Comparison of ENCODE assay signal across 8 cellular contexts in the genomic region with DNA sequence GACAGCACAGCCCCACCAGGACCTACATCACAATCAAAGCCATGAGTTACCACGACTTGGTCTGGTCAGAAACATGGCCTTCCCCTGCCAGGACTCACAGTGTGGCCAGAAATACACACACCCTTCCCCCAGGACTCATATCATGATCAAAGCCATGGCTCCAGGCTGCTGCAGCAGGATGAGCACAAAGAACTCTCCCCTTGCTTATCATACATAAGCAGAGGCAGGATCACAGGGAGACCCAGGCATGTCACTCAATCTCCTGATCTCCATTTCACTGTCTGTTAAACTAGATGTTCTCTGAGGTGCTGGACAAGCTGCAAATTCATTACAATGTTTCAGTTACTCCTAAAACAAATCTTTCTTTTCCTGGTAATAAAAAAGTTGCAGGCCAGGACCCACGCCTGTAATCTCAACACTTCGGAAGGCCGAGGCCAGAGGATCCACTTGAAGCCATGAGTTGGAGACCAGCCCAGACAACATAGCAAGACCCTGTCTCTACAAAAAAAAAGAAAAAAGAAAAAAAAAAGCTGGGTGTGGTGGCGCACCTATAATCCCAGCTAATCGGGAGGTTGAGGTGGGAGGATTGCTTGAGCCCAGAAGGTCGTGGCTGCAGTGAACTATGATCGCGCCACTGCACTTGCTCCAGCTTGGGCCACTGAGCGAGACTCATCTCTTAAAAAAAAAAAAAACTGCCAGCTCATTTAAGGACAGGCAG. TPM values are rescaled to one million over a fixed set of nuclear protein-coding genes. Genes with fewer than 3 reads are reported as not detected.
A peak's percentile ranks its signal among the peaks of the same experiment; 100 is the strongest.
DNase-seq lines count a peak whose midpoint lies in the region; ATAC-seq lines count a peak whose summit lies in the region.

No MANE protein-coding gene starts in this region.

- no peak for DNase-seq in CD8-positive, alpha-beta memory T cell
- no peak for DNase-seq in activated naive CD8-positive, alpha-beta T cell treated with anti-CD3 and anti-CD28 coated beads for 36 hours
- no peak for DNase-seq in natural killer cell treated with Interleukin-12 subunit alpha and Interleukin-12 subunit beta and Interleukin-15 and Interleukin-18, amount 100 ng/mL, for 72 hours (ENCODE audit: low spot score)

- H3K36me3 Mint-ChIP-seq in CD8-positive, alpha-beta memory T cell, result no peaks in the 10 kb centered on the region
- H3K36me3 Mint-ChIP-seq in activated naive CD8-positive, alpha-beta T cell treated with anti-CD3 and anti-CD28 coated beads for 36 hours, result peaks cover 6% of the 10 kb centered on the region
- H3K36me3 Mint-ChIP-seq in natural killer cell treated with Interleukin-12 subunit alpha and Interleukin-12 subunit beta and Interleukin-15 and Interleukin-18, amount 100 ng/mL, for 72 hours, result no peaks in the 10 kb centered on the region

- peak overlapping the region; percentile 51 for H3K27ac ChIP-seq in CD8-positive, alpha-beta memory T cell (ENCODE audit: low read depth, low read length)
- no peak overlapping the region for H3K27ac ChIP-seq in HUES48 (ENCODE audit: low read depth, low read length)

- no peak overlapping the region for H3K9ac ChIP-seq in HUES48 (ENCODE audit: low read depth, low read length)

- peak overlapping the region; percentile 29 to 80 (median 58) for H3K4me3 Mint-ChIP-seq in CD8-positive, alpha-beta memory T cell
- peak overlapping the region; percentile 85 for H3K4me3 Mint-ChIP-seq in activated naive CD8-positive, alpha-beta T cell treated with anti-CD3 and anti-CD28 coated beads for 36 hours
- peak overlapping the region; percentile 88 for H3K4me3 Mint-ChIP-seq in natural killer cell treated with Interleukin-12 subunit alpha and Interleukin-12 subunit beta and Interleukin-15 and Interleukin-18, amount 100 ng/mL, for 72 hours

- no peaks in the 10 kb centered on the region for H3K9me3 Mint-ChIP-seq in CD8-positive, alpha-beta memory T cell
- H3K9me3 Mint-ChIP-seq in activated naive CD8-positive, alpha-beta T cell treated with anti-CD3 and anti-CD28 coated beads for 36 hours, result no peaks in the 10 kb centered on the region
- no peaks in the 10 kb centered on the region for H3K9me3 Mint-ChIP-seq in natural killer cell treated with Interleukin-12 subunit alpha and Interleukin-12 subunit beta and Interleukin-15 and Interleukin-18, amount 100 ng/mL, for 72 hours

- POLR2A ChIA-PET in CD8-positive, alpha-beta memory T cell (lab: Charles Lee), result interaction anchor here (1.3 kb wide), 1 partner anchor 255 kb away, joined by 5 read pairs; no protein-coding TSS in a partner anchor

- no peak overlapping the region for H3K4me3 ChIP-seq in CD8-positive, alpha-beta memory T cell (ENCODE audit: low read length)
- peak overlapping the region; percentile 72 for H3K4me3 ChIP-seq in HUES48 (ENCODE audit: low read depth, low read length)

- peaks cover 0 to 2% of the 10 kb centered on the region in 2 donors for H3K27me3 Mint-ChIP-seq in CD8-positive, alpha-beta memory T cell
- H3K27me3 Mint-ChIP-seq in activated naive CD8-positive, alpha-beta T cell treated with anti-CD3 and anti-CD28 coated beads for 36 hours, result no peaks in the 10 kb centered on the region
- no peaks in the 10 kb centered on the region for H3K27me3 Mint-ChIP-seq in natural killer cell treated with Interleukin-12 subunit alpha and Interleukin-12 subunit beta and Interleukin-15 and Interleukin-18, amount 100 ng/mL, for 72 hours

- H3K9me3 ChIP-seq in CD8-positive, alpha-beta memory T cell (ENCODE audit: low read length), result no peaks in the 10 kb centered on the region
- no peaks in the 10 kb centered on the region for H3K9me3 ChIP-seq in HUES48 (ENCODE audit: control insufficient read depth, insufficient read depth, low read length)

- no peaks in the 10 kb centered on the region for H3K27me3 ChIP-seq in CD8-positive, alpha-beta memory T cell (ENCODE audit: insufficient read depth, low read length, poor library complexity, severe bottlenecking)
- H3K27me3 ChIP-seq in HUES48 (ENCODE audit: control insufficient read depth, insufficient read depth, low read length), result no peaks in the 10 kb centered on the region

- peaks cover 9 to 18% (median 13%) of the 10 kb centered on the region in 3 donors for H3K4me1 Mint-ChIP-seq in CD8-positive, alpha-beta memory T cell
- peaks cover 18% of the 10 kb centered on the region for H3K4me1 Mint-ChIP-seq in activated naive CD8-positive, alpha-beta T cell treated with anti-CD3 and anti-CD28 coated beads for 36 hours
- peaks cover 13 to 33% of the 10 kb centered on the region in 2 donors for H3K4me1 Mint-ChIP-seq in natural killer cell treated with Interleukin-12 subunit alpha and Interleukin-12 subunit beta and Interleukin-15 and Interleukin-18, amount 100 ng/mL, for 72 hours (ENCODE audit: low read depth in 2 of 2)

- peak overlapping the region in 1 of 8 donors; percentile 47 for H3K27ac Mint-ChIP-seq in CD8-positive, alpha-beta memory T cell
- no peak overlapping the region for H3K27ac Mint-ChIP-seq in activated naive CD8-positive, alpha-beta T cell treated with anti-CD3 and anti-CD28 coated beads for 36 hours
- peak overlapping the region in 1 of 2 donors; percentile 26 for H3K27ac Mint-ChIP-seq in natural killer cell treated with Interleukin-12 subunit alpha and Interleukin-12 subunit beta and Interleukin-15 and Interleukin-18, amount 100 ng/mL, for 72 hours

- no peaks in the 10 kb centered on the region for H3K36me3 ChIP-seq in CD8-positive, alpha-beta memory T cell (ENCODE audit: insufficient read depth, low read length)
- peaks cover 5% of the 10 kb centered on the region; the same call in 1 of the 2 replicates for H3K36me3 ChIP-seq in HUES48 (ENCODE audit: control insufficient read depth, insufficient read depth, low read length)

- CTCF ChIA-PET in CD8-positive, alpha-beta memory T cell (lab: Charles Lee), result interaction anchor here (1.2 to 6.3 kb wide), 4 partner anchors 48 to 155 kb away, joined by 3 to 44 read pairs (median 22); a partner anchor contains a TSS

- ATAC-seq in natural killer cell treated with Interleukin-12 subunit alpha and Interleukin-12 subunit beta and Interleukin-15 and Interleukin-18, amount 100 ng/mL, for 72 hours, result no peak
- ATAC-seq in HG03135 (IDR thresholded peaks at IDR 0.05; ENCODE audit: unreplicated experiment) (no peak), GM21367 (IDR thresholded peaks at IDR 0.05; ENCODE audit: unreplicated experiment) (no peak), GM18519 (IDR thresholded peaks at IDR 0.05; ENCODE audit: low FRiP score, unreplicated experiment) (no peak), HG03521 (IDR thresholded peaks at IDR 0.05; ENCODE audit: unreplicated experiment) (no peak)

- peaks cover 6% of the 10 kb centered on the region for H3K4me1 ChIP-seq in CD8-positive, alpha-beta memory T cell (ENCODE audit: insufficient read depth, low read length)
- peaks cover 7% of the 10 kb centered on the region for H3K4me1 ChIP-seq in HUES48 (ENCODE audit: control insufficient read depth, insufficient read depth, low read length)

RNA-seq across cellular contexts. Expression of a gene that starts 1.2 kb away (rescaled TPM):
- total RNA-seq in CD8-positive, alpha-beta memory T cell, result 1 to 10 TPM; 1.8 to 2.2 TPM
- polyA plus RNA-seq in CD8-positive, alpha-beta memory T cell, result 1.3 TPM
- total RNA-seq in activated naive CD8-positive, alpha-beta T cell treated with anti-CD3 and anti-CD28 coated beads for 36 hours, result 10 to 100 TPM; 33.7 to 36.1 TPM
- total RNA-seq in natural killer cell treated with Interleukin-12 subunit alpha and Interleukin-12 subunit beta and Interleukin-15 and Interleukin-18, amount 100 ng/mL, for 72 hours, result 10 to 100 TPM; 11.1 to 27.4 TPM

RNA-seq across cellular contexts. Expression of a gene that starts 8.2 kb away (rescaled TPM):
- total RNA-seq in CD8-positive, alpha-beta memory T cell, result not detected
- not detected for polyA plus RNA-seq in CD8-positive, alpha-beta memory T cell
- not detected for total RNA-seq in activated naive CD8-positive, alpha-beta T cell treated with anti-CD3 and anti-CD28 coated beads for 36 hours
- total RNA-seq in natural killer cell treated with Interleukin-12 subunit alpha and Interleukin-12 subunit beta and Interleukin-15 and Interleukin-18, amount 100 ng/mL, for 72 hours, result not detected

RNA-seq across cellular contexts. Expression of a gene that starts 39.7 kb away (rescaled TPM):
- total RNA-seq in CD8-positive, alpha-beta memory T cell, result under 1 TPM; 0.59 to 0.93 TPM
- polyA plus RNA-seq in CD8-positive, alpha-beta memory T cell, result not detected
- total RNA-seq in activated naive CD8-positive, alpha-beta T cell treated with anti-CD3 and anti-CD28 coated beads for 36 hours, result 1 to 10 TPM; 1.4 to 1.8 TPM
- 1 to 10 TPM; 1.5 to 1.8 TPM for total RNA-seq in natural killer cell treated with Interleukin-12 subunit alpha and Interleukin-12 subunit beta and Interleukin-15 and Interleukin-18, amount 100 ng/mL, for 72 hours

RNA-seq across cellular contexts. Expression of a gene that starts 51.4 kb away (rescaled TPM):
- 100 to 1,000 TPM; 102 TPM for total RNA-seq in CD8-positive, alpha-beta memory T cell
- polyA plus RNA-seq in CD8-positive, alpha-beta memory T cell, result 470 TPM
- 10 to 100 TPM; 68.8 to 73.5 TPM for total RNA-seq in activated naive CD8-positive, alpha-beta T cell treated with anti-CD3 and anti-CD28 coated beads for 36 hours
- total RNA-seq in natural killer cell treated with Interleukin-12 subunit alpha and Interleukin-12 subunit beta and Interleukin-15 and Interleukin-18, amount 100 ng/mL, for 72 hours, result 100 to 1,000 TPM in 1 of 2 donors, 10 to 100 TPM in 1; 88.4 to 126 TPM

RNA-seq across cellular contexts. Expression of a gene that starts 54.1 kb away (rescaled TPM):
- 100 to 1,000 TPM; 244 to 245 TPM for total RNA-seq in CD8-positive, alpha-beta memory T cell
- 172 TPM for polyA plus RNA-seq in CD8-positive, alpha-beta memory T cell
- total RNA-seq in activated naive CD8-positive, alpha-beta T cell treated with anti-CD3 and anti-CD28 coated beads for 36 hours, result 100 to 1,000 TPM; 193 to 209 TPM
- total RNA-seq in natural killer cell treated with Interleukin-12 subunit alpha and Interleukin-12 subunit beta and Interleukin-15 and Interleukin-18, amount 100 ng/mL, for 72 hours, result 100 to 1,000 TPM; 171 to 211 TPM
